In the genomic region with DNA sequence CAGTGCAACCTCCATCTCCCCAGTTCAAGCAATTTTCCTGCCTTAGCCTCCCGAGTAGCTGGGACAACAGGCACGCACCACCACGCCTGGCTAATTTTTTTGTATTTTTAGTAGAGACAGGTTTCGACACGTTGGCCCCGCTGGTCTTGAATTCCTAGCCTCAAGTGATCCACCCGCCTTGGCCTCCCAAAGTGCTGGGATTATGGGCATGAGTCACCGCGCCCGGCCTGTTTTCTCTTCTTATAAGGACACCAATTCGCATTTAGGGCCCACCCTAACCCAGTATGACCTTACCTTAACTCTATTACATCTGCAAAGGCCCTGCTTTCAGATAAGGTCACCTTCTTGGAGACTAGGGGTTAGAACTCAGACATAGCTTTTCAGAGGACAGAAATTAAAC, we compare ENCODE assay signal across 23 cellular contexts.
"Had no signal": no experiment of that assay in that cellular context is flagged by ENCODE, and none has a peak within 500 bp of the region (broad histone marks: within the 10 kb centered on the region; RNA-seq: fewer than 3 reads in every experiment).

No MANE protein-coding gene starts in this region.

- H2AFZ ChIP-seq: neural progenitor cell, parathyroid adenoma had no signal

- H3K9me3 ChIP-seq: prostate gland, right atrium auricular region, sigmoid colon, suprapubic skin, upper lobe of left lung had no signal

- H3K79me2 ChIP-seq: parathyroid adenoma had no signal

- H3K27me3 ChIP-seq: esophagus squamous epithelium, neural progenitor cell, right atrium auricular region, sigmoid colon, suprapubic skin, upper lobe of left lung had no signal

- H3K36me3 ChIP-seq: neural progenitor cell, prostate gland had no signal

- H3K9ac ChIP-seq: neural progenitor cell, parathyroid adenoma had no signal

- ATAC-seq: left lobe of liver; stimulated activated effector memory CD8-positive, alpha-beta T cell treated with anti-CD3 and anti-CD28 coated beads, Interleukin-12 subunit alpha, Interleukin-12 subunit beta, amount 100 ng/mL, for 72 hours had no signal

- H3K27ac ChIP-seq: neural progenitor cell, parathyroid adenoma, prostate gland, right atrium auricular region, sigmoid colon, suprapubic skin, upper lobe of left lung had no signal

- H3K4me2 ChIP-seq: neural progenitor cell had no signal

- FAIRE-seq: colon, frontal cortex, urothelium cell line had no signal

- H3K4me3 ChIP-seq: esophagus squamous epithelium, lung, neural progenitor cell, prostate gland, right atrium auricular region, sigmoid colon, suprapubic skin, upper lobe of left lung had no signal

- DNase-seq: central memory CD4-positive, alpha-beta T cell; effector CD8-positive, alpha-beta T cell; endodermal cell; esophagus squamous epithelium; hypothalamus; immature natural killer cell; islet precursor cell; sigmoid colon; stimulated activated CD4-positive, alpha-beta T cell treated with anti-CD3 and anti-CD28 coated beads, Interleukin-2, amount 100 ng/mL, for 24 hours; stimulated activated CD4-positive, alpha-beta T cell treated with anti-CD3 and anti-CD28 coated beads, Interleukin-4, amount 100 ng/mL, for 24 hours; stimulated activated naive CD4-positive, alpha-beta T cell treated with Interleukin-2 at 50 U/mL for 16 hours; upper lobe of left lung had no signal

- H3K4me1 ChIP-seq: parathyroid adenoma, prostate gland, right atrium auricular region had no signal
